8 cellular contexts compared by ENCODE assay signal in the genomic region with DNA sequence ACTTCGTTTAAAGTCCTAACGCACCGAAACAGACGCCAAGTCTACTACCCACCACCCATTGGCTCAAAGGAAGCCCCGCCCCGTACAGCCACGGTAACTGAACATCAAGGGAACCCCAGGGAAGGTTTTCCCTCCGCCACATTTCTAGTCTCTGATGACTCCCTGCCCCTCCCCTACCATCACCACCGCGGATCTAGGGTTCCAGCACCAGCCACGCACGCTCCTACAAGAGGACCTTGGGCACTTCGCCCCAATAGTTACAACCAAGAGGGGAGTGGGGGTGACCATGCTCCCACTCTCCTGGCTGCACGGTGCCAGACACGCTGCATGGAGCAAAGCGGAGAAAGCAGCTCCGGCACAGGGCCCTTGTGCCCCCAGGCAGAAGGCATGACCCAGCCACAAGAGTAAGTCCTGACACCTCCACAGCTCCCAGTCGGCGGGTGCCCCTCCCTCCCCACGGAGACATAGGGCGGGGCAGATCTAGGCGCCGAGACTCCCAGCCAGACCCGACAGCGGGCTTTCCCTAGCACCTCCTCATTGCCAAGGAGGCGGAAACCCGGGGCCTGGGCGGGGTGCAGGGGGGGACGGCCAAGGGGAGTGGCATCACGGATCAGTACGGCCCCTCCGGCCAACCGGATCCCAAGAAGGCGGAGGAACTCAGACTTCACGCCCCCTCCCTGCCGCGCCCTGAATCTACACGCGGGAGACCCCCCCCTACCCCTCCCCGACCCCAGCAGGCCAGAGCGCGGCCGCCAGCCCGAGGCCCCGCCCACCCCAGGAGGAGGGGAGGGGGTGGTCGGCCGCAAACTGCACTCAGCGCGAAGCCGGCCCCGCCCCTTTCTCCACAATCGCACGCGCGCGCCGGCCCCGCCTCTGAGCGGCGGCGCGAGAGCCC. TPM values are rescaled to one million over a fixed set of nuclear protein-coding genes. Genes with fewer than 3 reads are reported as not detected.
DNase-seq lines count a peak whose midpoint lies in the region; ATAC-seq and TF ChIP-seq lines count a peak whose summit lies in the region.

No MANE protein-coding gene starts in this region.

- no peak overlapping the region for H4K5ac ChIP-seq in H9 (ENCODE audit: insufficient read length, low read depth, low read length)

- H3K23ac ChIP-seq in H9 (ENCODE audit: insufficient read length, low read depth, low read length), result no peak overlapping the region

- no peak overlapping the region for H3K56ac ChIP-seq in H9 (ENCODE audit: insufficient read length, low read depth, low read length)

- H2BK5ac ChIP-seq in H9 (ENCODE audit: insufficient read length, low read length), result no peak overlapping the region

- H3K36me3 ChIP-seq in SJCRH30 (no peaks in the 10 kb centered on the region), neuron (ENCODE audit: insufficient read depth, low read length) (peaks cover 16% of the 10 kb centered on the region), stomach (peaks cover 0 to 9% (median 3%) of the 10 kb centered on the region in 4 donors)

- H3K36me3 Mint-ChIP-seq in H9 (ENCODE audit: insufficient read depth in 1 of 3, low read depth in 3 of 3), result peaks cover 3 to 9% (median 9%) of the 10 kb centered on the region in 3 experiments; a peak in 5 of 7 replicates

- DNase-seq in DMS153 (lab: John Stamatoyannopoulos, UW) (peak; percentile 76), H9 (peak; percentile 98), MV-4-11 (lab: John Stamatoyannopoulos, UW) (peak; percentile 94), SJCRH30 (peak; percentile 98 to 99), foreskin keratinocyte (peak; percentile 92 to 95), stomach (peak; percentile 97)
- DNase-seq in activated gamma-delta T cell treated with anti-CD3 and anti-CD28 coated beads, Interleukin-2, amount 50 U/mL, for 16 hours (ENCODE audit: low read depth), result peak; percentile 95

- H3K9me3 Mint-ChIP-seq in H9, result no peaks in the 10 kb centered on the region; a peak in 1 of 5 replicates

- H3K27ac Mint-ChIP-seq in H9, result peak overlapping the region; percentile 95 to 99 (median 99); a peak in 6 of 7 replicates

- no peak overlapping the region for H2BK12ac ChIP-seq in H9 (ENCODE audit: insufficient read length, low read depth, low read length)

- no peak overlapping the region for H3T11ph ChIP-seq in H9 (ENCODE audit: low read length)

- H3K14ac ChIP-seq in H9 (ENCODE audit: insufficient read depth, low read length), result no peak overlapping the region

- H2BK120ac ChIP-seq in H9 (ENCODE audit: low read depth, low read length, poor library complexity, severe bottlenecking), result no peak overlapping the region

- H4K91ac ChIP-seq in H9 (ENCODE audit: insufficient read length, low read depth, low read length), result no peak overlapping the region

- WGBS in H9 (ENCODE audit: extremely low coverage, insufficient read length, low lambda C conversion rate), result no CpG with 5 or more reads among the region's 62 CpGs
- WGBS in stomach, 5 donors, result 0 to 1% (median 0%) methylated on average over 17 to 61 of the region's 62 CpGs

- peak overlapping the region; percentile 96 to 99 for H3K4me3 Mint-ChIP-seq in H9

- H3K23me2 ChIP-seq in H9 (ENCODE audit: insufficient read length, low read depth, low read length, poor library complexity, severe bottlenecking), result peaks cover 18% of the 10 kb centered on the region

- no peak overlapping the region for H3K27ac ChIP-seq in H9 (ENCODE audit: insufficient read length, low read depth, low read length)
- H3K27ac ChIP-seq in SJCRH30, result peak overlapping the region; percentile 23; the same call in 1 of the 2 replicates
- peak overlapping the region; percentile 66 for H3K27ac ChIP-seq in foreskin keratinocyte
- H3K27ac ChIP-seq in stomach, result peak overlapping the region; percentile 98 to 100 (median 99)

- no peak overlapping the region for H2BK20ac ChIP-seq in H9 (ENCODE audit: low read depth, low read length, poor library complexity, severe bottlenecking)

- H3K4ac ChIP-seq in H9 (ENCODE audit: low read depth, low read length), result no peak overlapping the region

- H3K27me3 Mint-ChIP-seq in H9 (ENCODE audit: low read depth), result peaks cover 4% of the 10 kb centered on the region

- TF ChIP-seq CTCF in H9 (conservative IDR thresholded peaks at IDR 0.05) (no peak), foreskin keratinocyte (conservative IDR thresholded peaks at IDR 0.05) (no peak), stomach (IDR thresholded peaks at IDR 0.05) (peak in 1 of 7 experiments; percentile 28)

- H3K79me2 ChIP-seq in H9 (ENCODE audit: insufficient read depth, low read length), result peaks cover 35% of the 10 kb centered on the region; the same call in 1 of the 2 replicates

- H3K27me3 ChIP-seq in H9 (ENCODE audit: insufficient read depth, low read length) (no peaks in the 10 kb centered on the region), SJCRH30 (no peaks in the 10 kb centered on the region), foreskin keratinocyte (no peaks in the 10 kb centered on the region), neuron (ENCODE audit: insufficient read depth, low read length) (no peaks in the 10 kb centered on the region), stomach (no peaks in the 10 kb centered on the region)

- H4K8ac ChIP-seq in H9 (replicated peaks; ENCODE audit: insufficient read length, low read depth, low read length), result no peak overlapping the region

- H2BK15ac ChIP-seq in H9 (ENCODE audit: low read depth, low read length), result no peak overlapping the region

- H3K79me1 ChIP-seq in H9 (ENCODE audit: insufficient read depth, low read depth, low read length, poor library complexity, severe bottlenecking), result peaks cover 3% of the 10 kb centered on the region

- H2AFZ ChIP-seq in H9 (ENCODE audit: low read length) (no peak overlapping the region), neuron (ENCODE audit: low read depth, low read length) (no peak overlapping the region)

- peak overlapping the region; percentile 53 for H3K4me2 ChIP-seq in H9 (ENCODE audit: insufficient read depth, insufficient read length, low read length)

- H3K18ac ChIP-seq in H9 (ENCODE audit: insufficient read length, low read depth, low read length), result no peak overlapping the region

- no peaks in the 10 kb centered on the region for H3K9me3 ChIP-seq in H9 (ENCODE audit: control insufficient read depth, low read depth, low read length)
- no peaks in the 10 kb centered on the region for H3K9me3 ChIP-seq in SJCRH30 (replicated peaks)
- H3K9me3 ChIP-seq in neuron (ENCODE audit: low read length), result no peaks in the 10 kb centered on the region
- H3K9me3 ChIP-seq in stomach, result no peaks in the 10 kb centered on the region

- H3K4me1 Mint-ChIP-seq in H9, result peaks cover 14 to 22% of the 10 kb centered on the region in 2 experiments

- H3K4me1 ChIP-seq in H9 (ENCODE audit: insufficient read depth, low read length) (no peaks in the 10 kb centered on the region), SJCRH30 (no peaks in the 10 kb centered on the region), foreskin keratinocyte (peaks cover 7% of the 10 kb centered on the region), neuron (ENCODE audit: insufficient read depth, low read length) (peaks cover 17% of the 10 kb centered on the region), stomach (peaks cover 28 to 56% (median 53%) of the 10 kb centered on the region in 4 donors)

- ATAC-seq in foreskin keratinocyte, result peak; percentile 50

- no peak overlapping the region for H2AK5ac ChIP-seq in H9 (ENCODE audit: insufficient read length, low read length)

- no peaks in the 10 kb centered on the region for H4K20me1 ChIP-seq in H9 (ENCODE audit: control insufficient read depth, insufficient read depth, insufficient read length)

- H3K4me3 ChIP-seq in SJCRH30, result peak overlapping the region; percentile 71
- H3K4me3 ChIP-seq in neuron (ENCODE audit: low read length), result peak overlapping the region; percentile 95
- peak overlapping the region; percentile 77 to 97 (median 86) for H3K4me3 ChIP-seq in stomach

- intact Hi-C loops in stomach (cut with DNase I; ENCODE audit: low total_unique reads), result no loop called here

- no peak for TF ChIP-seq EP300 in stomach (IDR thresholded peaks at IDR 0.05)

- no peak for TF ChIP-seq POLR2A in stomach (IDR thresholded peaks at IDR 0.05)

- H3K9ac ChIP-seq in H9 (ENCODE audit: extremely low read depth, insufficient read length, low read length), result no peak overlapping the region

RNA-seq across cellular contexts. Expression of a gene that starts 0.9 kb away (rescaled TPM):
- total RNA-seq in H9 (2021), result 99.1 and 102 TPM in 2 replicates
- total RNA-seq in SJCRH30 (2014; rRNA removed; shearing (Covaris generic)), result 59.8 and 68.5 TPM in 2 replicates
- 30.2 and 31.6 TPM in 2 replicates for total RNA-seq in foreskin keratinocyte
- 6.6 and 9.0 TPM in 2 replicates for polyA plus RNA-seq in foreskin keratinocyte
- total RNA-seq in stomach, result 10 to 100 TPM; 22.0 to 61.9 (median 39.7) TPM
- 10 to 100 TPM in 1 of 3 donors, 1 to 10 TPM in 2; 8.4 to 10.7 (median 9.7) TPM for polyA plus RNA-seq in stomach
